Comparison of ENCODE assay signal across 17 cellular contexts in the genomic region with DNA sequence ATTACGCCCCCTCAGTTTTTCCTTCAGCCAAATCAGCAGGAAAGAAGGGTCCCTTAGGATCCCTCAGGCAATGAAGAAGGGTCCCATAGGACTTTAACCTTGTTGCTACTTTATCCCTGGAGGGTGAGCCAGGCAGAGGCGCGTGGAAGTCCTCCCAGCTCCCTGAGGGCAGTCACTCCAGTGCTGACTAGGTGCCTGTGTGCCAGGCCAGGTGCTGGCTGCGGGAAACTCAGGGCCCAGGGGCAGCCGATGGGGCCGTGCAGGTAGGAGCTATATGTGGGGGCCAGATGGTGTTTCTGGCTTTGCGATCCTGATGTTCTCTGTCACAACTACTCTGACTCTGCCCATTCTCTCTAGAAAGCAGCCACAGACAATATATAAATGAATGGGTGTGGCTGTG. TPM values are rescaled to one million over a fixed set of nuclear protein-coding genes. Genes with fewer than 3 reads are reported as not detected.
DNase-seq lines count a peak whose midpoint lies in the region; ATAC-seq and TF ChIP-seq lines count a peak whose summit lies in the region.
"Had no signal": no experiment of that assay in that cellular context is flagged by ENCODE, and none has a peak within 500 bp of the region (broad histone marks: within the 10 kb centered on the region; RNA-seq: fewer than 3 reads in every experiment).

No MANE protein-coding gene starts in this region.

- TF ChIP-seq POLR2A in heart left ventricle (IDR thresholded peaks at IDR 0.05) = no peak

- DNase-seq in Right ventricle myocardium superior = peak; percentile 14
- no peak for DNase-seq in heart left ventricle
- peak; percentile 57 for DNase-seq in chondrocyte (ENCODE audit: low spot score)
- DNase-seq in naive B cell = no peak
- no peak for DNase-seq in progenitor cell of endocrine pancreas (ENCODE audit: low spot score, unreplicated experiment)
- DNase-seq in GM03348 (ENCODE audit: low spot score) = no peak
- no peak for DNase-seq in OCI-LY7 (ENCODE audit: low spot score)
- DNase-seq: COR-L47, EL, NCI-H1048, NCI-H1436 treated with DMSO at 0.1 percent for 48 hours, NCI-H2081 treated with DMSO at 0.1 percent for 48 hours, NCI-H510A treated with DMSO at 0.1 percent for 48 hours, SIG-M5 had no signal

- intact Hi-C loops in Right ventricle myocardium superior (cut with DNase I) (no loop called here), heart left ventricle (cut with DNase I) (no loop called here), OCI-LY7 (cut with micrococcal nuclease; ENCODE audit: unreplicated experiment) (no loop called here)

- no peaks in the 10 kb centered on the region for H3K79me2 ChIP-seq in OCI-LY7 (ENCODE audit: insufficient read depth, low read depth, low read length)

- H3K4me3 Mint-ChIP-seq in chondrocyte (ENCODE audit: unreplicated experiment) (no peak overlapping the region), naive B cell (peak overlapping the region in 4 of 8 donors; percentile 2 to 54 (median 23)), progenitor cell of endocrine pancreas (ENCODE audit: low read depth) (no peak overlapping the region)

- no peaks in the 10 kb centered on the region; the same call in 1 of the 2 replicates for H4K20me1 ChIP-seq in OCI-LY7 (ENCODE audit: insufficient read depth, low read length)

- WGBS in heart left ventricle, 4 donors = 88 to 94% (median 91%) methylated on average over 7 of the region's 7 CpGs

- H3K27ac ChIP-seq in heart left ventricle (no peak overlapping the region), OCI-LY7 (ENCODE audit: low read depth, low read length, poor library complexity, severe bottlenecking) (no peak overlapping the region)
- H3K27ac ChIP-seq: A549, C4-2B, KMS-11 had no signal

- no peak for TF ChIP-seq CTCF in heart left ventricle (IDR thresholded peaks at IDR 0.05)
- TF ChIP-seq CTCF in chondrocyte (IDR thresholded peaks at IDR 0.05) = no peak
- no peak for TF ChIP-seq CTCF in progenitor cell of endocrine pancreas (IDR thresholded peaks at IDR 0.05; ENCODE audit: unreplicated experiment)
- no peak for TF ChIP-seq CTCF in OCI-LY7 (conservative IDR thresholded peaks at IDR 0.05; ENCODE audit: low read length)

- H3K9me3 Mint-ChIP-seq in chondrocyte (ENCODE audit: low read depth) (no peaks in the 10 kb centered on the region), naive B cell (no peaks in the 10 kb centered on the region), progenitor cell of endocrine pancreas (ENCODE audit: low read depth) (no peaks in the 10 kb centered on the region)

- no peaks in the 10 kb centered on the region for H3K36me3 Mint-ChIP-seq in chondrocyte (ENCODE audit: low read depth)
- no peaks in the 10 kb centered on the region for H3K36me3 Mint-ChIP-seq in naive B cell
- H3K36me3 Mint-ChIP-seq in progenitor cell of endocrine pancreas (ENCODE audit: insufficient read depth) = no peaks in the 10 kb centered on the region

- ATAC-seq in Right ventricle myocardium superior (ENCODE audit: poor library complexity) = no peak
- ATAC-seq in heart left ventricle = no peak
- no peak for ATAC-seq in naive B cell (ENCODE audit: low read depth in 2 of 2)
- ATAC-seq: A549 had no signal

- CTCF ChIA-PET in OCI-LY7 (lab: Charles Lee; ENCODE audit: unreplicated experiment) = no interaction called here

- H3K27me3 Mint-ChIP-seq in chondrocyte (ENCODE audit: low read depth) (peaks cover 74% of the 10 kb centered on the region), naive B cell (no peaks in the 10 kb centered on the region), progenitor cell of endocrine pancreas (peaks cover 4% of the 10 kb centered on the region)

- no peaks in the 10 kb centered on the region for H3K36me3 ChIP-seq in heart left ventricle
- no peaks in the 10 kb centered on the region for H3K36me3 ChIP-seq in OCI-LY7 (ENCODE audit: insufficient read depth, low read length)

- no peak overlapping the region for H3K4me2 ChIP-seq in OCI-LY7 (ENCODE audit: low read length)
- H3K4me2 ChIP-seq: A549, KMS-11 had no signal

- H3K9me3 ChIP-seq in heart left ventricle = no peaks in the 10 kb centered on the region
- H3K9me3 ChIP-seq in OCI-LY7 (ENCODE audit: low read length) = no peaks in the 10 kb centered on the region
- H3K9me3 ChIP-seq: A549 had no signal

- H3K4me3 ChIP-seq in heart left ventricle = no peak overlapping the region
- H3K4me3 ChIP-seq in OCI-LY7 (ENCODE audit: low read depth, low read length, poor library complexity, severe bottlenecking) = no peak overlapping the region
- H3K4me3 ChIP-seq: A549 had no signal

- BruUV-seq in OCI-LY7 (replicated peaks; lab: Mats Ljungman, UMichigan) = no TSS peak

- POLR2A ChIA-PET in OCI-LY7 (lab: Charles Lee) = no interaction called here

- no peak overlapping the region for H2AFZ ChIP-seq in OCI-LY7 (ENCODE audit: low read length)

- H3K27me3 ChIP-seq in heart left ventricle = no peaks in the 10 kb centered on the region

- H3K4me1 ChIP-seq in heart left ventricle = peaks cover 0 to 18% (median 0%) of the 10 kb centered on the region in 12 donors
- H3K4me1 ChIP-seq in OCI-LY7 (ENCODE audit: insufficient read depth, low read length, poor library complexity, severe bottlenecking) = peaks cover 34% of the 10 kb centered on the region

- H3K4me1 Mint-ChIP-seq in chondrocyte (ENCODE audit: low read depth) (no peaks in the 10 kb centered on the region), naive B cell (peaks cover 33 to 65% (median 64%) of the 10 kb centered on the region in 3 donors), progenitor cell of endocrine pancreas (ENCODE audit: low read depth) (peaks cover 7% of the 10 kb centered on the region)

- H3K27ac Mint-ChIP-seq in chondrocyte (ENCODE audit: unreplicated experiment) = no peak overlapping the region
- peak overlapping the region; percentile 2 to 98 (median 81) for H3K27ac Mint-ChIP-seq in naive B cell
- H3K27ac Mint-ChIP-seq in progenitor cell of endocrine pancreas = no peak overlapping the region

- no peaks in the 10 kb centered on the region for H3K9me2 ChIP-seq in OCI-LY7 (ENCODE audit: insufficient read depth, low read length)

RNA-seq across cellular contexts. Expression of gene IQSEC1, which starts 42.8 kb away (rescaled TPM):
- total RNA-seq in Right ventricle myocardium superior (78.6 TPM), heart left ventricle (10 to 100 TPM; 44.2 to 79.1 (median 64.5) TPM), chondrocyte (37.2 to 43.3 TPM (median 38.2 TPM) in 3 replicates), progenitor cell of endocrine pancreas (33.2 and 34.2 TPM in 2 replicates), OCI-LY7 (2022) (56.3 and 70.1 TPM in 2 replicates)
- polyA plus RNA-seq in heart left ventricle (10 to 100 TPM; 28.8 to 31.7 TPM), naive B cell (ENCODE audit: low read depth in 6 of 6) (10 to 100 TPM; 14.6 to 73.4 (median 36.9) TPM)
- total RNA-seq in OCI-LY7 (2014; rRNA removed; shearing (Covaris generic)) = 24.3 and 25.2 TPM in 2 replicates

Comparison
In these comparisons a context has a peak if more than half of its experiments do, and no peak if none do; other contexts are left out.
1. DNase-seq: peak in Right ventricle myocardium superior (single experiment) and chondrocyte (single experiment); none in heart left ventricle (0 of 5), naive B cell (single experiment), progenitor cell of endocrine pancreas (single experiment), GM03348 (single experiment) and OCI-LY7 (single experiment).
2. H3K27ac Mint-ChIP-seq: peak in naive B cell (6 of 6); none in chondrocyte (single experiment) and progenitor cell of endocrine pancreas (single experiment).